ENCODE assay signal across 9 cellular contexts in genomic region chr4:1192091-1192492, GRCh38. TPM values are rescaled to one million over a fixed set of nuclear protein-coding genes. Genes with fewer than 3 reads are reported as not detected.
DNase-seq lines count a peak whose midpoint lies in the region; ATAC-seq, FAIRE-seq and TF ChIP-seq lines count a peak whose summit lies in the region.
"Had no signal": no experiment of that assay in that cellular context is flagged by ENCODE, and none has a peak within 500 bp of the region (broad histone marks: within the 10 kb centered on the region; RNA-seq: fewer than 3 reads in every experiment).

No MANE protein-coding gene starts in this region.

- H3K27me3 ChIP-seq in pancreas: no peaks in the 10 kb centered on the region

- H3K27ac ChIP-seq in pancreas: peak overlapping the region; percentile 64 to 83 (median 76)

- WGBS in pancreas, 2 donors: 11 to 18% methylated on average over 4 of the region's 4 CpGs

- ATAC-seq in pancreas (peak; percentile 97 to 98 (median 98)), T-helper 17 cell (no peak), HG03095 (IDR thresholded peaks at IDR 0.05; ENCODE audit: unreplicated experiment) (no peak), HG02840 (IDR thresholded peaks at IDR 0.05; ENCODE audit: low FRiP score, unreplicated experiment) (no peak)

- TF ChIP-seq CTCF in pancreas (IDR thresholded peaks at IDR 0.05): no peak

- no peak overlapping the region for H3K27ac Mint-ChIP-seq in T-helper 17 cell
- H3K27ac Mint-ChIP-seq: activated naive CD4-positive, alpha-beta T cell treated with anti-CD3 and anti-CD28 coated beads, Interleukin-2, amount 50 U/mL, for 72 hours had no signal

- peaks cover 5% of the 10 kb centered on the region for H3K4me1 Mint-ChIP-seq in T-helper 17 cell

- intact Hi-C loops in pancreas (cut with DNase I): no loop called here

- H3K36me3 ChIP-seq in pancreas: no peaks in the 10 kb centered on the region

- H3K4me1 ChIP-seq in pancreas: peaks cover 14 to 17% (median 16%) of the 10 kb centered on the region in 3 donors

- H3K4me3 Mint-ChIP-seq in T-helper 17 cell: no peak overlapping the region

- H3K4me3 ChIP-seq in pancreas: no peak overlapping the region

- peaks cover 2% of the 10 kb centered on the region for H3K36me3 Mint-ChIP-seq in T-helper 17 cell (ENCODE audit: low read depth)
- H3K36me3 Mint-ChIP-seq: activated naive CD4-positive, alpha-beta T cell treated with anti-CD3 and anti-CD28 coated beads, Interleukin-2, amount 50 U/mL, for 72 hours had no signal

- H3K9me3 ChIP-seq in pancreas (no peaks in the 10 kb centered on the region), T-helper 17 cell (ENCODE audit: control insufficient read depth, low read length, poor library complexity, severe bottlenecking) (no peaks in the 10 kb centered on the region)

- peak; percentile 72 for DNase-seq in D341Med (ENCODE audit: low spot score)
- DNase-seq in SW480 (ENCODE audit: low spot score): peak; percentile 22
- DNase-seq in foreskin melanocyte: peak; percentile 83
- DNase-seq in pancreas: peak; percentile 78 to 91 (median 90)
- DNase-seq in T-helper 17 cell: no peak
- no peak for DNase-seq in CD1c-positive myeloid dendritic cell (ENCODE audit: extremely low spot score)

- H3K27me3 Mint-ChIP-seq in T-helper 17 cell: no peaks in the 10 kb centered on the region

- peak; percentile 75 for FAIRE-seq in pancreas (lab: Jason Lieb, UNC)

RNA-seq across cellular contexts. Expression of gene SPON2, which starts 19.7 kb away (rescaled TPM):
- total RNA-seq in pancreas (10 to 100 TPM in 3 of 6 donors, 1 to 10 TPM in 3; 3.1 to 45.2 (median 8.5) TPM), T-helper 17 cell (1 to 10 TPM; 5.2 to 7.4 TPM)
- polyA plus RNA-seq in pancreas: 10 to 100 TPM; 10.1 to 13.0 TPM

RNA-seq across cellular contexts. Expression of gene CTBP1, which starts 56.8 kb away (rescaled TPM):
- total RNA-seq in pancreas (100 to 1,000 TPM in 4 of 6 donors, 10 to 100 TPM in 2; 91.5 to 131 (median 108) TPM), T-helper 17 cell (100 to 1,000 TPM; 164 to 184 TPM)
- 100 to 1,000 TPM; 129 to 131 TPM for polyA plus RNA-seq in pancreas

Comparison
In these comparisons a context has a peak if more than half of its experiments do, and no peak if none do; other contexts are left out.
1. DNase-seq: peak in D341Med (single experiment), SW480 (single experiment), foreskin melanocyte (single experiment) and pancreas (6 of 6); none in T-helper 17 cell (0 of 3) and CD1c-positive myeloid dendritic cell (single experiment).
2. ATAC-seq: peak in pancreas (4 of 4); none in T-helper 17 cell (single experiment), HG03095 (single experiment) and HG02840 (single experiment).